In genomic region chr11:69265210-69265609, GRCh38 we compare ENCODE assay signal across 1 cellular context.
A peak's percentile ranks its signal among the peaks of the same experiment; 100 is the strongest.
TF ChIP-seq lines count a peak whose summit lies in the region.

No MANE protein-coding gene starts in this region.

TF ChIP-seq in HepG2, 621 proteins besides CTCF, POLR2A, EP300 and RAD21:
- TF ChIP-seq BCLAF1 (IDR thresholded peaks at IDR 0.05) (no peak), ATF7 (IDR thresholded peaks at IDR 0.05) (peak; percentile 90), ATF7 (CRISPR knock-in tag; IDR thresholded peaks at IDR 0.05) (no peak), CREB1 (IDR thresholded peaks at IDR 0.05) (peak; percentile 95), CREB1 (CRISPR knock-in tag; IDR thresholded peaks at IDR 0.05) (no peak), IKZF1 (IDR thresholded peaks at IDR 0.05) (no peak)
